1 cellular context compared by ENCODE assay signal in genomic region chr1:3777647-3778589, GRCh38.
TF ChIP-seq lines count a peak whose summit lies in the region.

No MANE protein-coding gene starts in this region.

TF ChIP-seq in HepG2, 621 proteins besides CTCF, POLR2A, EP300 and RAD21 (continued from another document and continues in another):
- TF ChIP-seq TIGD3 (CRISPR knock-in tag; IDR thresholded peaks at IDR 0.05; ENCODE audit: borderline replicate concordance) (no peak), ZBED4 (CRISPR knock-in tag; IDR thresholded peaks at IDR 0.05; ENCODE audit: borderline replicate concordance) (no peak), RFX1 (IDR thresholded peaks at IDR 0.05) (no peak), BORCS8-MEF2B (CRISPR knock-in tag; IDR thresholded peaks at IDR 0.05) (no peak), PCBP2 (optimal IDR thresholded peaks at IDR 0.05; ENCODE audit: low read depth, low read length, poor library complexity, severe bottlenecking) (no peak), ZNF704 (CRISPR knock-in tag; IDR thresholded peaks at IDR 0.05; ENCODE audit: borderline replicate concordance) (no peak), ZNF768 (CRISPR knock-in tag; IDR thresholded peaks at IDR 0.05) (peak; percentile 38), ZNF34 (CRISPR knock-in tag; IDR thresholded peaks at IDR 0.05; ENCODE audit: borderline replicate concordance) (no peak), ZNF570 (CRISPR knock-in tag; IDR thresholded peaks at IDR 0.05; ENCODE audit: borderline replicate concordance) (no peak), ARNTL (CRISPR knock-in tag; IDR thresholded peaks at IDR 0.05) (no peak), ZNF616 (CRISPR knock-in tag; IDR thresholded peaks at IDR 0.05; ENCODE audit: low read depth) (no peak), SP5 (CRISPR knock-in tag; IDR thresholded peaks at IDR 0.05; ENCODE audit: borderline replicate concordance, low read depth) (no peak), HNRNPK (IDR thresholded peaks at IDR 0.05; ENCODE audit: low read depth, low read length, poor library complexity, severe bottlenecking) (no peak), NFKB2 (CRISPR knock-in tag; IDR thresholded peaks at IDR 0.05; ENCODE audit: borderline replicate concordance) (no peak), ZBTB39 (CRISPR knock-in tag; IDR thresholded peaks at IDR 0.05) (no peak), YY1 (IDR thresholded peaks at IDR 0.05; ENCODE audit: insufficient read depth, insufficient replicate concordance, low read depth, low read length) (no peak), HNF4G (IDR thresholded peaks at IDR 0.05; ENCODE audit: borderline replicate concordance, low read depth, low read length) (no peak), HNF4G (CRISPR knock-in tag; IDR thresholded peaks at IDR 0.05; ENCODE audit: borderline replicate concordance, low read depth) (no peak), CENPT (CRISPR knock-in tag; IDR thresholded peaks at IDR 0.05; ENCODE audit: low read depth) (no peak), ZNF547 (CRISPR knock-in tag; IDR thresholded peaks at IDR 0.05) (no peak), RAD51 (IDR thresholded peaks at IDR 0.05; ENCODE audit: borderline replicate concordance) (no peak), PPARG (CRISPR knock-in tag; conservative IDR thresholded peaks at IDR 0.05) (no peak), RFXANK (CRISPR knock-in tag; IDR thresholded peaks at IDR 0.05) (no peak), ZC3H13 (CRISPR knock-in tag; IDR thresholded peaks at IDR 0.05) (peak; percentile 12; the same call in 1 of the 2 replicates), IRX3 (CRISPR knock-in tag; IDR thresholded peaks at IDR 0.05; ENCODE audit: borderline replicate concordance, low read depth) (no peak), AKAP8 (CRISPR knock-in tag; IDR thresholded peaks at IDR 0.05) (peak; percentile 56), ZC3H4 (CRISPR knock-in tag; IDR thresholded peaks at IDR 0.05; ENCODE audit: borderline replicate concordance) (no peak), ZNF468 (CRISPR knock-in tag; IDR thresholded peaks at IDR 0.05) (no peak), ZNF17 (CRISPR knock-in tag; IDR thresholded peaks at IDR 0.05) (no peak), RBM22 (optimal IDR thresholded peaks at IDR 0.05; ENCODE audit: low read length) (peak; percentile 33), ZSCAN30 (CRISPR knock-in tag; IDR thresholded peaks at IDR 0.05) (no peak), HMG20B (CRISPR knock-in tag; conservative IDR thresholded peaks at IDR 0.05) (no peak), ZBTB4 (CRISPR knock-in tag; IDR thresholded peaks at IDR 0.05; ENCODE audit: borderline replicate concordance) (no peak), HMG20A (CRISPR knock-in tag; IDR thresholded peaks at IDR 0.05; ENCODE audit: borderline replicate concordance) (no peak), ELF3 (CRISPR knock-in tag; IDR thresholded peaks at IDR 0.05) (no peak), SSRP1 (CRISPR knock-in tag; IDR thresholded peaks at IDR 0.05) (0 out of 2 replicates have a peak, but pooled peaks have one; percentile 10), NFE2 (CRISPR knock-in tag; IDR thresholded peaks at IDR 0.05) (no peak), TRAFD1 (CRISPR knock-in tag; IDR thresholded peaks at IDR 0.05; ENCODE audit: borderline replicate concordance) (no peak), GTF3A (CRISPR knock-in tag; conservative IDR thresholded peaks at IDR 0.05) (no peak), ZFP91 (CRISPR knock-in tag; IDR thresholded peaks at IDR 0.05; ENCODE audit: borderline replicate concordance) (peak; percentile 47; the same call in 1 of the 2 replicates), ARNT2 (CRISPR knock-in tag; IDR thresholded peaks at IDR 0.05; ENCODE audit: low read depth) (no peak), HES4 (CRISPR knock-in tag; IDR thresholded peaks at IDR 0.05; ENCODE audit: borderline replicate concordance) (no peak), POLR2G (IDR thresholded peaks at IDR 0.05; ENCODE audit: low read depth, low read length) (peak; percentile 37), ZBTB21 (CRISPR knock-in tag; IDR thresholded peaks at IDR 0.05) (no peak), ZNF224 (CRISPR knock-in tag; IDR thresholded peaks at IDR 0.05) (0 out of 2 replicates have a peak, but pooled peaks have one; percentile 36), ISL2 (CRISPR knock-in tag; IDR thresholded peaks at IDR 0.05) (no peak), ZNF790 (CRISPR knock-in tag; IDR thresholded peaks at IDR 0.05; ENCODE audit: borderline replicate concordance) (no peak), ONECUT2 (CRISPR knock-in tag; IDR thresholded peaks at IDR 0.05) (no peak), ZNF691 (CRISPR knock-in tag; IDR thresholded peaks at IDR 0.05; ENCODE audit: borderline replicate concordance, low read depth) (no peak), KLF9 (CRISPR knock-in tag; IDR thresholded peaks at IDR 0.05; ENCODE audit: low read depth) (no peak)
